Comparison of ENCODE assay signal across 9 cellular contexts in genomic region chr13:76884167-76884566, GRCh38. TPM values are rescaled to one million over a fixed set of nuclear protein-coding genes. Genes with fewer than 3 reads are reported as not detected.
A peak's percentile ranks its signal among the peaks of the same experiment; 100 is the strongest.
DNase-seq lines count a peak whose midpoint lies in the region; ATAC-seq and TF ChIP-seq lines count a peak whose summit lies in the region.
"Had no signal": no experiment of that assay in that cellular context is flagged by ENCODE, and none has a peak within 500 bp of the region (broad histone marks: within the 10 kb centered on the region; RNA-seq: fewer than 3 reads in every experiment).

No MANE protein-coding gene starts in this region.

- ATAC-seq in HG03280 (IDR thresholded peaks at IDR 0.05; ENCODE audit: unreplicated experiment) (peak; percentile 31), HG02610 (IDR thresholded peaks at IDR 0.05; ENCODE audit: unreplicated experiment) (no peak)
- no peak for ATAC-seq in activated CD4-positive, CD25-positive, alpha-beta regulatory T cell treated with anti-CD3 and anti-CD28 coated beads, Interleukin-2, amount 50 U/mL, for 24 hours
- ATAC-seq: K562 had no signal

- H3K4me3 ChIP-seq in WI38 (ENCODE audit: low read depth, low read length) (peak overlapping the region; percentile 40), foreskin fibroblast (ENCODE audit: low read depth in 1 of 2, low read length in 2 of 2) (peak overlapping the region; percentile 57 to 73)
- H3K4me3 ChIP-seq: K562 had no signal

- H3K27me3 Mint-ChIP-seq in osteocyte (ENCODE audit: unreplicated experiment) = peaks cover 50% of the 10 kb centered on the region

- DNase-seq in COLO668 (lab: John Stamatoyannopoulos, UW; ENCODE audit: unreplicated experiment) = peak; percentile 91
- DNase-seq in foreskin fibroblast = peak; percentile 46 to 78
- no peak for DNase-seq in osteocyte (ENCODE audit: extremely low spot score, unreplicated experiment)
- DNase-seq in middle frontal gyrus (ENCODE audit: extremely low spot score, low spot score) = no peak

- H3K36me3 Mint-ChIP-seq in osteocyte (ENCODE audit: unreplicated experiment) = peaks cover 3% of the 10 kb centered on the region

- no peaks in the 10 kb centered on the region for H3K9me3 Mint-ChIP-seq in osteocyte (ENCODE audit: unreplicated experiment)

- TF ChIP-seq CTCF in WI38 (IDR thresholded peaks at IDR 0.05; ENCODE audit: low read depth, low read length) (no peak), foreskin fibroblast (IDR thresholded peaks at IDR 0.05; ENCODE audit: low read depth, low read length) (peak; percentile 30), osteocyte (IDR thresholded peaks at IDR 0.05) (no peak)

- no peak overlapping the region for H3K27ac Mint-ChIP-seq in osteocyte (ENCODE audit: unreplicated experiment)

- peak overlapping the region; percentile 75 for H3K4me3 Mint-ChIP-seq in osteocyte (ENCODE audit: unreplicated experiment)

- peaks cover 20% of the 10 kb centered on the region for H3K4me1 Mint-ChIP-seq in osteocyte (ENCODE audit: unreplicated experiment)

RNA-seq across cellular contexts. Expression of gene KCTD12, which starts 2.0 kb away (rescaled TPM):
- 32.9 and 36.3 TPM in 2 replicates for total RNA-seq in osteocyte

Comparison
In these comparisons a context has a peak if more than half of its experiments do, and no peak if none do; other contexts are left out.
1. DNase-seq: peak in COLO668 (single experiment) and foreskin fibroblast (2 of 2); none in osteocyte (single experiment) and middle frontal gyrus (single experiment).